Comparison of ENCODE assay signal across 8 cellular contexts in genomic region chr20:36745234-36745926, GRCh38. TPM values are rescaled to one million over a fixed set of nuclear protein-coding genes. Genes with fewer than 3 reads are reported as not detected.
DNase-seq lines count a peak whose midpoint lies in the region; ATAC-seq and TF ChIP-seq lines count a peak whose summit lies in the region.

No MANE protein-coding gene starts in this region.

- intact Hi-C loops in activated CD8-positive, alpha-beta T cell treated with anti-CD3 and anti-CD28 coated beads for 36 hours (cut with micrococcal nuclease) = no loop called here
- intact Hi-C loops in heart right ventricle (cut with DNase I) = loop anchor here in 2 of 10 donors (5.0 to 10.0 kb wide), 2 partner anchors 133 to 281 kb away; no protein-coding TSS in a partner anchor

- H3K27me3 Mint-ChIP-seq in CD4-positive, CD25-positive, alpha-beta regulatory T cell = no peaks in the 10 kb centered on the region
- H3K27me3 Mint-ChIP-seq in activated CD8-positive, alpha-beta T cell treated with anti-CD3 and anti-CD28 coated beads for 36 hours = no peaks in the 10 kb centered on the region

- peak; percentile 19 for TF ChIP-seq CTCF in activated CD8-positive, alpha-beta T cell treated with anti-CD3 and anti-CD28 coated beads for 36 hours (IDR thresholded peaks at IDR 0.05)
- TF ChIP-seq CTCF in heart right ventricle (IDR thresholded peaks at IDR 0.05) = peak in 2 of 9 donors; percentile 2 to 9

- H3K9me3 Mint-ChIP-seq in CD4-positive, CD25-positive, alpha-beta regulatory T cell = no peaks in the 10 kb centered on the region
- no peaks in the 10 kb centered on the region for H3K9me3 Mint-ChIP-seq in activated CD8-positive, alpha-beta T cell treated with anti-CD3 and anti-CD28 coated beads for 36 hours

- DNase-seq in CD4-positive, CD25-positive, alpha-beta regulatory T cell = peak in 1 of 3 donors; percentile 37
- peak; percentile 64 for DNase-seq in activated CD8-positive, alpha-beta T cell treated with anti-CD3 and anti-CD28 coated beads for 36 hours
- DNase-seq in heart right ventricle (peak in 1 of 2 donors; percentile 10), retina (peak; percentile 62), NCI-H1048 (lab: John Stamatoyannopoulos, UW) (no peak), NCI-H2029 treated with DMSO at 0.1 percent for 48 hours (lab: John Stamatoyannopoulos, UW) (no peak)

- peaks cover 13 to 33% (median 22%) of the 10 kb centered on the region in 4 donors for H3K4me1 Mint-ChIP-seq in CD4-positive, CD25-positive, alpha-beta regulatory T cell
- H3K4me1 Mint-ChIP-seq in activated CD8-positive, alpha-beta T cell treated with anti-CD3 and anti-CD28 coated beads for 36 hours (ENCODE audit: low read depth) = peaks cover 16% of the 10 kb centered on the region

- H3K4me1 ChIP-seq in CD4-positive, CD25-positive, alpha-beta regulatory T cell (ENCODE audit: control insufficient read depth, insufficient read depth, low read length, poor library complexity, severe bottlenecking) = peaks cover 18% of the 10 kb centered on the region
- H3K4me1 ChIP-seq in heart right ventricle = peaks cover 5 to 57% (median 22%) of the 10 kb centered on the region in 9 donors

- no peaks in the 10 kb centered on the region for H3K36me3 Mint-ChIP-seq in CD4-positive, CD25-positive, alpha-beta regulatory T cell
- no peaks in the 10 kb centered on the region for H3K36me3 Mint-ChIP-seq in activated CD8-positive, alpha-beta T cell treated with anti-CD3 and anti-CD28 coated beads for 36 hours (ENCODE audit: low read depth)

- no peaks in the 10 kb centered on the region for H3K27me3 ChIP-seq in CD4-positive, CD25-positive, alpha-beta regulatory T cell (ENCODE audit: control insufficient read depth, insufficient read depth, low read length)
- no peaks in the 10 kb centered on the region for H3K27me3 ChIP-seq in heart right ventricle

- peak overlapping the region; percentile 89 to 97 (median 94) for H3K4me3 Mint-ChIP-seq in CD4-positive, CD25-positive, alpha-beta regulatory T cell
- peak overlapping the region; percentile 83 for H3K4me3 Mint-ChIP-seq in activated CD8-positive, alpha-beta T cell treated with anti-CD3 and anti-CD28 coated beads for 36 hours

- peak in 1 of 2 donors; percentile 5 for ATAC-seq in CD4-positive, CD25-positive, alpha-beta regulatory T cell (ENCODE audit: low read depth in 2 of 2)
- ATAC-seq in GM19025 (IDR thresholded peaks at IDR 0.05; ENCODE audit: low read depth, unreplicated experiment) = peak; percentile 40
- peak; percentile 25 for ATAC-seq in HG03558 (IDR thresholded peaks at IDR 0.05; ENCODE audit: extremely low read depth, unreplicated experiment)
- peak; percentile 47 for ATAC-seq in activated CD8-positive, alpha-beta T cell treated with anti-CD3 and anti-CD28 coated beads for 36 hours
- ATAC-seq in heart right ventricle = peak; percentile 4 to 45 (median 14)

- peak overlapping the region; percentile 75 for H3K4me3 ChIP-seq in CD4-positive, CD25-positive, alpha-beta regulatory T cell (ENCODE audit: low read depth, low read length)
- H3K4me3 ChIP-seq in heart right ventricle = peak overlapping the region; percentile 54 to 96 (median 84)

- WGBS in heart right ventricle, 2 donors = 1 to 2% methylated on average over 32 to 44 of the region's 44 CpGs

- H3K27ac ChIP-seq in CD4-positive, CD25-positive, alpha-beta regulatory T cell (ENCODE audit: insufficient read depth, low read length, poor library complexity, severe bottlenecking) = no peak overlapping the region
- peak overlapping the region; percentile 73 to 94 (median 86) for H3K27ac ChIP-seq in heart right ventricle

- peak overlapping the region; percentile 48 to 86 (median 66) for H3K27ac Mint-ChIP-seq in CD4-positive, CD25-positive, alpha-beta regulatory T cell
- H3K27ac Mint-ChIP-seq in activated CD8-positive, alpha-beta T cell treated with anti-CD3 and anti-CD28 coated beads for 36 hours = peak overlapping the region; percentile 22

- CTCF ChIA-PET in activated CD8-positive, alpha-beta T cell treated with anti-CD3 and anti-CD28 coated beads for 36 hours (lab: Charles Lee) = interaction anchor here (0.5 to 2.9 kb wide), 14 partner anchors 9 to 1003 kb away, joined by 3 to 20 read pairs (median 4); partner anchors contain the start of genes DSN1, RAB5IF, RBM39 and SLA2

- H3K36me3 ChIP-seq in CD4-positive, CD25-positive, alpha-beta regulatory T cell (ENCODE audit: control insufficient read depth, insufficient read depth, low read length) = no peaks in the 10 kb centered on the region
- no peaks in the 10 kb centered on the region for H3K36me3 ChIP-seq in heart right ventricle

- no peaks in the 10 kb centered on the region for H3K9me3 ChIP-seq in CD4-positive, CD25-positive, alpha-beta regulatory T cell (ENCODE audit: control insufficient read depth in 2 of 2, low read length in 2 of 2)
- no peaks in the 10 kb centered on the region for H3K9me3 ChIP-seq in heart right ventricle

- POLR2A ChIA-PET in activated CD8-positive, alpha-beta T cell treated with anti-CD3 and anti-CD28 coated beads for 36 hours (lab: Charles Lee) = interaction anchor here (1.1 to 2.4 kb wide), 5 partner anchors 9 to 140 kb away, joined by 3 to 7 read pairs (median 3); partner anchors contain the start of gene RAB5IF

RNA-seq across cellular contexts. Expression of gene NDRG3, which starts 0.5 kb away (rescaled TPM):
- 26.7 TPM for total RNA-seq in CD4-positive, CD25-positive, alpha-beta regulatory T cell
- polyA plus RNA-seq in CD4-positive, CD25-positive, alpha-beta regulatory T cell = 10 to 100 TPM; 46.8 to 57.2 (median 55.1) TPM
- 10 to 100 TPM; 19.2 to 19.3 TPM for total RNA-seq in activated CD8-positive, alpha-beta T cell treated with anti-CD3 and anti-CD28 coated beads for 36 hours
- 10 to 100 TPM; 20.7 to 37.0 (median 30.7) TPM for total RNA-seq in heart right ventricle
- polyA plus RNA-seq in heart right ventricle = 10 to 100 TPM; 19.3 to 23.8 TPM

RNA-seq across cellular contexts. Expression of gene DSN1, which starts 28.2 kb away (rescaled TPM):
- total RNA-seq in CD4-positive, CD25-positive, alpha-beta regulatory T cell = 12.2 TPM
- 10 to 100 TPM; 11.8 to 17.9 (median 13.8) TPM for polyA plus RNA-seq in CD4-positive, CD25-positive, alpha-beta regulatory T cell
- 10 to 100 TPM; 21.6 to 23.9 TPM for total RNA-seq in activated CD8-positive, alpha-beta T cell treated with anti-CD3 and anti-CD28 coated beads for 36 hours
- 1 to 10 TPM; 3.2 to 6.0 (median 4.9) TPM for total RNA-seq in heart right ventricle
- polyA plus RNA-seq in heart right ventricle = 1 to 10 TPM; 4.7 to 5.8 TPM

Comparison
In these comparisons a context has a peak if more than half of its experiments do, and no peak if none do; other contexts are left out.
1. DNase-seq: peak in activated CD8-positive, alpha-beta T cell treated with anti-CD3 and anti-CD28 coated beads for 36 hours (single experiment) and retina (single experiment); none in NCI-H1048 (single experiment) and NCI-H2029 treated with DMSO at 0.1 percent for 48 hours (single experiment).